ENCODE assay signal across 1 cellular context in genomic region chr1:183806650-183807049, GRCh38.
TF ChIP-seq lines count a peak whose summit lies in the region.

No MANE protein-coding gene starts in this region.

TF ChIP-seq in GM12878, 131 proteins besides CTCF, POLR2A, EP300 and RAD21 (continued from another document):
- TF ChIP-seq, protein P1, sequence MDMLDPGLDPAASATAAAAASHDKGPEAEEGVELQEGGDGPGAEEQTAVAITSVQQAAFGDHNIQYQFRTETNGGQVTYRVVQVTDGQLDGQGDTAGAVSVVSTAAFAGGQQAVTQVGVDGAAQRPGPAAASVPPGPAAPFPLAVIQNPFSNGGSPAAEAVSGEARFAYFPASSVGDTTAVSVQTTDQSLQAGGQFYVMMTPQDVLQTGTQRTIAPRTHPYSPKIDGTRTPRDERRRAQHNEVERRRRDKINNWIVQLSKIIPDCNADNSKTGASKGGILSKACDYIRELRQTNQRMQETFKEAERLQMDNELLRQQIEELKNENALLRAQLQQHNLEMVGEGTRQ (IDR thresholded peaks at IDR 0.05; ENCODE audit: borderline replicate concordance, low read depth, low read length): no peak
- TF ChIP-seq ZBTB40 (IDR thresholded peaks at IDR 0.05; ENCODE audit: borderline replicate concordance): no peak
- no peak for TF ChIP-seq SRF (IDR thresholded peaks at IDR 0.05; ENCODE audit: low read depth in 2 of 2, low read length in 2 of 2)
- TF ChIP-seq E2F8 (IDR thresholded peaks at IDR 0.05; ENCODE audit: low read depth, partially characterized antibody): no peak
- TF ChIP-seq IKZF1 (conservative IDR thresholded peaks at IDR 0.05): no peak
